In genomic region chr11:110778351-110778750, GRCh38 we compare ENCODE assay signal across 1 cellular context.
TF ChIP-seq lines count a peak whose summit lies in the region.

No MANE protein-coding gene starts in this region.

TF ChIP-seq in SK-N-SH, 30 proteins besides CTCF, POLR2A, EP300 and RAD21 (continued from another document):
- TF ChIP-seq RXRA (IDR thresholded peaks at IDR 0.05; ENCODE audit: borderline replicate concordance, low read depth): no peak
TF ChIP-seq in SK-N-SH: peak in this region for 0.
